10 cellular contexts compared by ENCODE assay signal in genomic region chr1:1462318-1462966, GRCh38. TPM values are rescaled to one million over a fixed set of nuclear protein-coding genes. Genes with fewer than 3 reads are reported as not detected.
DNase-seq lines count a peak whose midpoint lies in the region; ATAC-seq and TF ChIP-seq lines count a peak whose summit lies in the region.
"Had no signal": no experiment of that assay in that cellular context is flagged by ENCODE, and none has a peak within 500 bp of the region (broad histone marks: within the 10 kb centered on the region; RNA-seq: fewer than 3 reads in every experiment).

No MANE protein-coding gene starts in this region.

- no peaks in the 10 kb centered on the region for H3K36me3 ChIP-seq in DOHH2 (ENCODE audit: control insufficient read depth, low read length)
- no peaks in the 10 kb centered on the region for H3K36me3 ChIP-seq in body of pancreas (replicated peaks in 1 of 2; ENCODE audit: insufficient read depth in 1 of 2, low read depth in 2 of 2)
- H3K36me3 ChIP-seq in mucosa of descending colon (ENCODE audit: low read depth), result no peaks in the 10 kb centered on the region
- H3K36me3 ChIP-seq in gastrocnemius medialis, result no peaks in the 10 kb centered on the region
- no peaks in the 10 kb centered on the region for H3K36me3 ChIP-seq in adrenal gland (replicated peaks in 1 of 2)
- H3K36me3 ChIP-seq in hepatocyte (replicated peaks; ENCODE audit: insufficient read depth, low read depth), result no peaks in the 10 kb centered on the region
- H3K36me3 ChIP-seq: colonic mucosa had no signal

- intact Hi-C loops in body of pancreas (cut with DNase I), result no loop called here
- intact Hi-C loops in mucosa of descending colon (cut with DNase I, micrococcal nuclease), result no loop called here
- intact Hi-C loops in gastrocnemius medialis (cut with DNase I; ENCODE audit: low total_unique reads), result no loop called here
- intact Hi-C loops in adrenal gland (cut with DNase I), result no loop called here

- no peaks in the 10 kb centered on the region for H3K9me2 ChIP-seq in DOHH2 (replicated peaks; ENCODE audit: control insufficient read depth, low read length)
- no peaks in the 10 kb centered on the region for H3K9me2 ChIP-seq in hepatocyte (replicated peaks; ENCODE audit: insufficient read depth)

- H3K4me1 ChIP-seq in DOHH2 (ENCODE audit: control insufficient read depth, low read length) (peaks cover 30% of the 10 kb centered on the region), body of pancreas (peaks cover 8% of the 10 kb centered on the region), mucosa of descending colon (ENCODE audit: low read depth) (no peaks in the 10 kb centered on the region), gastrocnemius medialis (no peaks in the 10 kb centered on the region), adrenal gland (replicated peaks in 1 of 2) (no peaks in the 10 kb centered on the region), hepatocyte (ENCODE audit: insufficient read depth) (no peaks in the 10 kb centered on the region)
- H3K4me1 ChIP-seq: colonic mucosa had no signal

- H3K27me3 Mint-ChIP-seq in IgD-negative memory B cell, result peaks cover 4% of the 10 kb centered on the region

- H4K20me1 ChIP-seq in DOHH2 (ENCODE audit: control insufficient read depth, insufficient read depth, low read depth, low read length) (no peaks in the 10 kb centered on the region), hepatocyte (ENCODE audit: insufficient read depth, poor library complexity, severe bottlenecking) (no peaks in the 10 kb centered on the region)

- H2AFZ ChIP-seq in hepatocyte, result no peak overlapping the region

- ATAC-seq in body of pancreas (peak; percentile 86), mucosa of descending colon (peak; percentile 55), gastrocnemius medialis (no peak)

- peak overlapping the region; percentile 41 for H3K4me3 ChIP-seq in DOHH2 (ENCODE audit: low read length)
- peak overlapping the region in 1 of 2 donors; percentile 16 for H3K4me3 ChIP-seq in body of pancreas
- H3K4me3 ChIP-seq in mucosa of descending colon, result no peak overlapping the region
- H3K4me3 ChIP-seq in gastrocnemius medialis, result no peak overlapping the region
- no peak overlapping the region for H3K4me3 ChIP-seq in adrenal gland
- H3K4me3 ChIP-seq in hepatocyte, result no peak overlapping the region
- H3K4me3 ChIP-seq: colonic mucosa had no signal

- H3K79me2 ChIP-seq in DOHH2 (ENCODE audit: control insufficient read depth, low read length), result no peaks in the 10 kb centered on the region
- no peaks in the 10 kb centered on the region for H3K79me2 ChIP-seq in hepatocyte

- 35 to 52% methylated on average over 7 to 17 of the region's 26 CpGs for WGBS in body of pancreas, 2 donors
- WGBS in adrenal gland, 4 donors, result 44 to 65% (median 57%) methylated on average over 6 to 26 of the region's 26 CpGs
- WGBS in hepatocyte (ENCODE audit: low lambda C conversion rate, missing lambda C conversion rate), result 81% methylated on average over 26 of the region's 26 CpGs

- DNase-seq in body of pancreas (peak; percentile 60 to 84 (median 76)), mucosa of descending colon (peak in 2 of 3 donors; percentile 12 to 63), gastrocnemius medialis (no peak), adrenal gland (no peak), hepatocyte (ENCODE audit: low spot score) (no peak), NCI-H526 (lab: John Stamatoyannopoulos, UW) (no peak)
- DNase-seq: colonic mucosa had no signal

- in situ Hi-C loops in gastrocnemius medialis (cut with MboI; ENCODE audit: low sequenced_read_pairs in 4 of 4), result no loop called here

- TF ChIP-seq POLR2A in body of pancreas (IDR thresholded peaks at IDR 0.05) (peak in 2 of 3 donors; percentile 38 to 44), gastrocnemius medialis (IDR thresholded peaks at IDR 0.05) (no peak), adrenal gland (IDR thresholded peaks at IDR 0.05) (no peak)

- peak overlapping the region; percentile 31 to 92 (median 71) for H3K27ac Mint-ChIP-seq in IgD-negative memory B cell

- no peaks in the 10 kb centered on the region for H3K9me3 Mint-ChIP-seq in IgD-negative memory B cell

- H3K4me3 Mint-ChIP-seq in IgD-negative memory B cell, result peak overlapping the region; percentile 61 to 91 (median 83)

- H3K4me1 Mint-ChIP-seq in IgD-negative memory B cell, result no peaks in the 10 kb centered on the region

- H3K9me3 ChIP-seq in DOHH2 (ENCODE audit: control insufficient read depth, insufficient read depth, low read length), result peaks cover 9% of the 10 kb centered on the region
- no peaks in the 10 kb centered on the region for H3K9me3 ChIP-seq in body of pancreas
- no peaks in the 10 kb centered on the region for H3K9me3 ChIP-seq in mucosa of descending colon
- no peaks in the 10 kb centered on the region for H3K9me3 ChIP-seq in gastrocnemius medialis
- H3K9me3 ChIP-seq in adrenal gland (replicated peaks in 1 of 3), result no peaks in the 10 kb centered on the region
- H3K9me3 ChIP-seq in hepatocyte (ENCODE audit: low read depth), result no peaks in the 10 kb centered on the region
- H3K9me3 ChIP-seq: colonic mucosa had no signal

- no peaks in the 10 kb centered on the region for H3F3A ChIP-seq in DOHH2 (ENCODE audit: control insufficient read depth, insufficient read depth)

- H3K4me2 ChIP-seq in DOHH2 (ENCODE audit: low read length) (peak overlapping the region; percentile 58), hepatocyte (no peak overlapping the region)

- H3K27me3 ChIP-seq in DOHH2 (ENCODE audit: control insufficient read depth, low read length), result peaks cover 18% of the 10 kb centered on the region
- H3K27me3 ChIP-seq in body of pancreas, result no peaks in the 10 kb centered on the region
- H3K27me3 ChIP-seq in gastrocnemius medialis, result no peaks in the 10 kb centered on the region
- no peaks in the 10 kb centered on the region for H3K27me3 ChIP-seq in adrenal gland
- H3K27me3 ChIP-seq in hepatocyte, result no peaks in the 10 kb centered on the region
- H3K27me3 ChIP-seq: colonic mucosa had no signal

- H3K36me3 Mint-ChIP-seq in IgD-negative memory B cell, result no peaks in the 10 kb centered on the region

- TF ChIP-seq CTCF in DOHH2 (IDR thresholded peaks at IDR 0.05; ENCODE audit: low read depth, low read length, poor library complexity, severe bottlenecking) (no peak), body of pancreas (IDR thresholded peaks at IDR 0.05) (no peak), mucosa of descending colon (IDR thresholded peaks at IDR 0.05) (no peak), gastrocnemius medialis (IDR thresholded peaks at IDR 0.05 in 4 of 5, conservative IDR thresholded peaks at IDR 0.05 in 1 of 5) (no peak), adrenal gland (IDR thresholded peaks at IDR 0.05) (no peak), hepatocyte (IDR thresholded peaks at IDR 0.05; ENCODE audit: poor library complexity) (no peak)

- H3K27ac ChIP-seq in DOHH2 (ENCODE audit: low read depth, low read length), result peak overlapping the region; percentile 41
- peak overlapping the region; percentile 32 to 80 (median 68) for H3K27ac ChIP-seq in body of pancreas
- no peak overlapping the region for H3K27ac ChIP-seq in gastrocnemius medialis
- no peak overlapping the region for H3K27ac ChIP-seq in adrenal gland
- H3K27ac ChIP-seq in hepatocyte, result no peak overlapping the region
- H3K27ac ChIP-seq: colonic mucosa had no signal

RNA-seq across cellular contexts. Expression of gene ATAD3B, which starts 9.1 kb away (rescaled TPM):
- polyA plus RNA-seq in IgD-negative memory B cell, result 10.8 TPM
- 10 to 100 TPM; 16.6 to 37.2 TPM for total RNA-seq in body of pancreas
- total RNA-seq in mucosa of descending colon, result 10 to 100 TPM; 22.8 to 30.9 (median 25.4) TPM
- total RNA-seq in gastrocnemius medialis, result 1 to 10 TPM; 3.5 to 7.1 (median 5.9) TPM
- 10 to 100 TPM in 6 of 8 donors, 1 to 10 TPM in 2; 6.3 to 30.3 (median 13.3) TPM for total RNA-seq in adrenal gland
- polyA plus RNA-seq in adrenal gland, result 100 to 1,000 TPM in 1 of 3 donors, 10 to 100 TPM in 1, 1 to 10 TPM in 1; 5.3 to 109 (median 48.4) TPM
- 11.4 and 13.4 TPM in 2 replicates for total RNA-seq in hepatocyte
- polyA plus RNA-seq in hepatocyte, result 33.2 and 40.5 TPM in 2 replicates

RNA-seq across cellular contexts. Expression of gene ATAD3C, which starts 13.0 kb away (rescaled TPM):
- polyA plus RNA-seq in IgD-negative memory B cell (6.2 TPM), adrenal gland (1 to 10 TPM in 1 of 3 donors, under 1 TPM in 2; 0.09 to 1.2 (median 0.72) TPM), hepatocyte (0.99 and 1.2 TPM in 2 replicates)
- total RNA-seq in body of pancreas (1 to 10 TPM; 1.6 to 2.3 TPM), mucosa of descending colon (1 to 10 TPM in 1 of 3 donors, under 1 TPM in 2; 0.35 to 1.4 (median 0.55) TPM), gastrocnemius medialis (under 1 TPM in 1 of 4 donors, not detected in 3; 0.07 TPM), adrenal gland (1 to 10 TPM in 2 of 8 donors, under 1 TPM in 3, not detected in 3; under 0.01 to 1.4 (median 0.69) TPM), hepatocyte (0.10 TPM in 1 of 2 replicates, not detected in the other)

RNA-seq across cellular contexts. Expression of gene VWA1, which starts 27.0 kb away (rescaled TPM):
- not detected for polyA plus RNA-seq in IgD-negative memory B cell
- 10 to 100 TPM; 47.1 to 55.5 TPM for total RNA-seq in body of pancreas
- total RNA-seq in mucosa of descending colon, result 10 to 100 TPM; 38.5 to 89.4 (median 74.3) TPM
- total RNA-seq in gastrocnemius medialis, result 1 to 10 TPM; 2.1 to 8.3 (median 6.0) TPM
- total RNA-seq in adrenal gland, result 10 to 100 TPM; 14.8 to 49.0 (median 30.6) TPM
- polyA plus RNA-seq in adrenal gland, result 10 to 100 TPM in 2 of 3 donors, under 1 TPM in 1; 0.99 to 39.3 (median 25.9) TPM
- 37.7 and 38.1 TPM in 2 replicates for total RNA-seq in hepatocyte
- polyA plus RNA-seq in hepatocyte, result 114 and 131 TPM in 2 replicates

RNA-seq across cellular contexts. Expression of gene ANKRD65, which starts 41.4 kb away (rescaled TPM):
- polyA plus RNA-seq in IgD-negative memory B cell (not detected), adrenal gland (1 to 10 TPM in 2 of 3 donors, under 1 TPM in 1; 0.53 to 3.4 (median 2.2) TPM), hepatocyte (5.5 and 7.3 TPM in 2 replicates)
- total RNA-seq in body of pancreas (10 to 100 TPM; 11.2 to 15.5 TPM), mucosa of descending colon (10 to 100 TPM in 1 of 3 donors, 1 to 10 TPM in 1, under 1 TPM in 1; 0.81 to 11.3 (median 1.9) TPM), gastrocnemius medialis (1 to 10 TPM in 3 of 4 donors, under 1 TPM in 1; 0.16 to 1.8 (median 1.3) TPM), adrenal gland (1 to 10 TPM in 5 of 8 donors, under 1 TPM in 3; 0.39 to 2.6 (median 1.6) TPM), hepatocyte (2.1 and 6.5 TPM in 2 replicates)
- total RNA-seq: SK-MEL-5 had no signal

RNA-seq across cellular contexts. Expression of gene ATAD3A, which starts 49.5 kb away (rescaled TPM):
- polyA plus RNA-seq in IgD-negative memory B cell (12.8 TPM), adrenal gland (10 to 100 TPM in 2 of 3 donors, 1 to 10 TPM in 1; 7.8 to 40.7 (median 25.1) TPM), hepatocyte (46.7 and 49.4 TPM in 2 replicates)
- total RNA-seq in body of pancreas (10 to 100 TPM; 15.8 to 20.8 TPM), mucosa of descending colon (10 to 100 TPM; 18.8 to 35.1 (median 20.8) TPM), gastrocnemius medialis (10 to 100 TPM; 22.9 to 47.9 (median 35.6) TPM), adrenal gland (10 to 100 TPM; 16.9 to 46.3 (median 28.7) TPM), hepatocyte (15.5 and 16.7 TPM in 2 replicates)

Comparison
In these comparisons a context has a peak if more than half of its experiments do, and no peak if none do; other contexts are left out.
1. H3K27ac ChIP-seq: peak in DOHH2 (single experiment) and body of pancreas (4 of 4); none in gastrocnemius medialis (0 of 4), adrenal gland (0 of 5) and hepatocyte (single experiment).
2. ATAC-seq: peak in body of pancreas (single experiment) and mucosa of descending colon (single experiment); none in gastrocnemius medialis (0 of 2).
3. DNase-seq: peak in body of pancreas (4 of 4) and mucosa of descending colon (2 of 3); none in gastrocnemius medialis (0 of 2), adrenal gland (0 of 7), hepatocyte (single experiment) and NCI-H526 (0 of 2).
4. POLR2A ChIP-seq: peak in body of pancreas (2 of 3); none in gastrocnemius medialis (0 of 2) and adrenal gland (0 of 2).